1 cellular context compared by ENCODE assay signal in the genomic region with DNA sequence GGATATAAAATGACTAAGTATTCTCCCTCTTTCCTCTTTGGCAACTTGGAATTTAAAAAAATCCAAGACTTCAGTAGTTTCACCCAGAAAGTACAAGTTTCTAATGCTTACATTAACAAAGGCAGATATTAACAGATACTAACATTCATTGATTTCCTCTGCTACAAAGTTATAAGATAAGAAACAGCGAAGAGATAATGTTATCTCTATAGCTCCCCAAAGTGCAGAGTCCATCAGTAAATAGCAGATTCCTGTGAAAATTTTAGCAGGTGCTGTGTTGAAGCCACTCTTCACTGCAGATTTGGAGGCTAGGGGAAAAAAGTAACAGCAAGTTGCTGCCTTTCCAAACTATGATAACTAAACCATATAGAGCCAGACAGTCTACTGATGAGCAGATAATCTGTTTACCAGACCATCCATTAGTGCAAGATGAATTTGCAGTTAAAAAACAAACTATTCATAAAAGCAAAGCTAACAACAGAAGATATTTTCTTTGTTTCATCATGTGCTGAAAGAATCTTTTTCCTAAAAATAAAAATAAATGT.
TF ChIP-seq lines count a peak whose summit lies in the region.

No MANE protein-coding gene starts in this region.

TF ChIP-seq in HCT116, 20 proteins besides CTCF, POLR2A, EP300 and RAD21:
- TF ChIP-seq SP1 (IDR thresholded peaks at IDR 0.05; ENCODE audit: low read depth) (no peak), EZH2phosphoT487 (IDR thresholded peaks at IDR 0.05; ENCODE audit: borderline replicate concordance) (no peak), CBX3 (IDR thresholded peaks at IDR 0.05; ENCODE audit: low read depth) (no peak), EGR1 (IDR thresholded peaks at IDR 0.05; ENCODE audit: low read depth) (no peak), SIN3A (IDR thresholded peaks at IDR 0.05; ENCODE audit: low read depth) (no peak), ZFX (IDR thresholded peaks at IDR 0.05) (no peak), CEBPB (IDR thresholded peaks at IDR 0.05; ENCODE audit: low read depth) (no peak), TCF7L2 (IDR thresholded peaks at IDR 0.05; ENCODE audit: borderline replicate concordance, extremely low read depth, insufficient read depth, insufficient read length) (no peak), JUND (IDR thresholded peaks at IDR 0.05) (no peak), FOSL1 (IDR thresholded peaks at IDR 0.05; ENCODE audit: low read depth) (no peak)
- TF ChIP-seq, protein P1, sequence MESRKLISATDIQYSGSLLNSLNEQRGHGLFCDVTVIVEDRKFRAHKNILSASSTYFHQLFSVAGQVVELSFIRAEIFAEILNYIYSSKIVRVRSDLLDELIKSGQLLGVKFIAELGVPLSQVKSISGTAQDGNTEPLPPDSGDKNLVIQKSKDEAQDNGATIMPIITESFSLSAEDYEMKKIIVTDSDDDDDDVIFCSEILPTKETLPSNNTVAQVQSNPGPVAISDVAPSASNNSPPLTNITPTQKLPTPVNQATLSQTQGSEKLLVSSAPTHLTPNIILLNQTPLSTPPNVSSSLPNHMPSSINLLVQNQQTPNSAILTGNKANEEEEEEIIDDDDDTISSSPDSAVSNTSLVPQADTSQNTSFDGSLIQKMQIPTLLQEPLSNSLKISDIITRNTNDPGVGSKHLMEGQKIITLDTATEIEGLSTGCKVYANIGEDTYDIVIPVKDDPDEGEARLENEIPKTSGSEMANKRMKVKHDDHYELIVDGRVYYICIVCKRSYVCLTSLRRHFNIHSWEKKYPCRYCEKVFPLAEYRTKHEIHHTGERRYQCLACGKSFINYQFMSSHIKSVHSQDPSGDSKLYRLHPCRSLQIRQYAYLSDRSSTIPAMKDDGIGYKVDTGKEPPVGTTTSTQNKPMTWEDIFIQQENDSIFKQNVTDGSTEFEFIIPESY (IDR thresholded peaks at IDR 0.05; ENCODE audit: extremely low read depth, insufficient replicate concordance, low read length) = no peak
- TF ChIP-seq, protein P2, sequence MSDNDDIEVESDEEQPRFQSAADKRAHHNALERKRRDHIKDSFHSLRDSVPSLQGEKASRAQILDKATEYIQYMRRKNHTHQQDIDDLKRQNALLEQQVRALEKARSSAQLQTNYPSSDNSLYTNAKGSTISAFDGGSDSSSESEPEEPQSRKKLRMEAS (IDR thresholded peaks at IDR 0.05) = no peak
- TF ChIP-seq, protein P3, sequence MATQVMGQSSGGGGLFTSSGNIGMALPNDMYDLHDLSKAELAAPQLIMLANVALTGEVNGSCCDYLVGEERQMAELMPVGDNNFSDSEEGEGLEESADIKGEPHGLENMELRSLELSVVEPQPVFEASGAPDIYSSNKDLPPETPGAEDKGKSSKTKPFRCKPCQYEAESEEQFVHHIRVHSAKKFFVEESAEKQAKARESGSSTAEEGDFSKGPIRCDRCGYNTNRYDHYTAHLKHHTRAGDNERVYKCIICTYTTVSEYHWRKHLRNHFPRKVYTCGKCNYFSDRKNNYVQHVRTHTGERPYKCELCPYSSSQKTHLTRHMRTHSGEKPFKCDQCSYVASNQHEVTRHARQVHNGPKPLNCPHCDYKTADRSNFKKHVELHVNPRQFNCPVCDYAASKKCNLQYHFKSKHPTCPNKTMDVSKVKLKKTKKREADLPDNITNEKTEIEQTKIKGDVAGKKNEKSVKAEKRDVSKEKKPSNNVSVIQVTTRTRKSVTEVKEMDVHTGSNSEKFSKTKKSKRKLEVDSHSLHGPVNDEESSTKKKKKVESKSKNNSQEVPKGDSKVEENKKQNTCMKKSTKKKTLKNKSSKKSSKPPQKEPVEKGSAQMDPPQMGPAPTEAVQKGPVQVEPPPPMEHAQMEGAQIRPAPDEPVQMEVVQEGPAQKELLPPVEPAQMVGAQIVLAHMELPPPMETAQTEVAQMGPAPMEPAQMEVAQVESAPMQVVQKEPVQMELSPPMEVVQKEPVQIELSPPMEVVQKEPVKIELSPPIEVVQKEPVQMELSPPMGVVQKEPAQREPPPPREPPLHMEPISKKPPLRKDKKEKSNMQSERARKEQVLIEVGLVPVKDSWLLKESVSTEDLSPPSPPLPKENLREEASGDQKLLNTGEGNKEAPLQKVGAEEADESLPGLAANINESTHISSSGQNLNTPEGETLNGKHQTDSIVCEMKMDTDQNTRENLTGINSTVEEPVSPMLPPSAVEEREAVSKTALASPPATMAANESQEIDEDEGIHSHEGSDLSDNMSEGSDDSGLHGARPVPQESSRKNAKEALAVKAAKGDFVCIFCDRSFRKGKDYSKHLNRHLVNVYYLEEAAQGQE (IDR thresholded peaks at IDR 0.05; ENCODE audit: low read depth) = no peak
